In the genomic region with DNA sequence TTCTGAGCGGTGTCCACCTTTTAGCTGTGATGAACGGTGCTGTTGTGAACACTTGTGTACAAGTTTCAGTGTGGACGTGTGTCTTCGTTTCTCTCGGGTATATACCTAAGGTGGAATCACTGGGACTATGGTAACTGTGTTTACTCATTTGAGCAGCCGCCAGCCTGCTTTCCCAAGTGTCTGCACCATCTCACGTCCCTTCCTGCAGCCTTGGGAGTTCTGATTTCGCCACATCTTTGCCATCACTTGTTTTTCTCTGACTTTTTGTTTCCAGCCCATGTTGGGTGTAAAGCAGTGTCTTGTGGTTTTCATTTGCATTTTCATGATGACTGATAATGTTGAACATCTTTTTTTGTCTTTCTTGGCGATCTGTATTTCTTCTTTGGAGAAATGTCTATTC, we compare ENCODE assay signal across 1 cellular context.
TF ChIP-seq lines count a peak whose summit lies in the region.

No MANE protein-coding gene starts in this region.

TF ChIP-seq in IMR-90, 13 proteins besides CTCF, POLR2A, EP300 and RAD21:
- TF ChIP-seq, protein P1, sequence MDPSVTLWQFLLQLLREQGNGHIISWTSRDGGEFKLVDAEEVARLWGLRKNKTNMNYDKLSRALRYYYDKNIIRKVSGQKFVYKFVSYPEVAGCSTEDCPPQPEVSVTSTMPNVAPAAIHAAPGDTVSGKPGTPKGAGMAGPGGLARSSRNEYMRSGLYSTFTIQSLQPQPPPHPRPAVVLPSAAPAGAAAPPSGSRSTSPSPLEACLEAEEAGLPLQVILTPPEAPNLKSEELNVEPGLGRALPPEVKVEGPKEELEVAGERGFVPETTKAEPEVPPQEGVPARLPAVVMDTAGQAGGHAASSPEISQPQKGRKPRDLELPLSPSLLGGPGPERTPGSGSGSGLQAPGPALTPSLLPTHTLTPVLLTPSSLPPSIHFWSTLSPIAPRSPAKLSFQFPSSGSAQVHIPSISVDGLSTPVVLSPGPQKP (IDR thresholded peaks at IDR 0.05; ENCODE audit: borderline replicate concordance, low read depth, low read length), result no peak
